ENCODE assay signal across 8 cellular contexts in genomic region chr13:73708393-73708985, GRCh38.
DNase-seq lines count a peak whose midpoint lies in the region; ATAC-seq, FAIRE-seq and TF ChIP-seq lines count a peak whose summit lies in the region.

No MANE protein-coding gene starts in this region.

- H3K9me3 ChIP-seq in lung (ENCODE audit: control insufficient read depth in 2 of 2, insufficient read depth in 1 of 2, low read length in 1 of 2) = no peaks in the 10 kb centered on the region

- peak; percentile 92 for FAIRE-seq in TTC549 (lab: Jason Lieb, UNC)

- DNase-seq in NCI-H146 treated with DMSO at 0.1 percent for 48 hours (lab: John Stamatoyannopoulos, UW; ENCODE audit: unreplicated experiment) = peak; percentile 79
- DNase-seq in dedifferentiated amniotic fluid mesenchymal stem cell (ENCODE audit: extremely low spot score) = peak; percentile 68
- DNase-seq in lung (ENCODE audit: low spot score) = peak; percentile 55
- DNase-seq in stimulated activated naive CD8-positive, alpha-beta T cell treated with anti-CD3 and anti-CD28 coated beads, Interleukin-15, Interleukin-2, amounts not matched to agents 100 U/mL and 50 U/mL, for 24 hours = peak; percentile 34

- H3K27me3 ChIP-seq in lung (ENCODE audit: control insufficient read depth, insufficient read depth) = no peaks in the 10 kb centered on the region

- peak; percentile 90 for ATAC-seq in GM18520 (IDR thresholded peaks at IDR 0.05; ENCODE audit: unreplicated experiment)
- peak; percentile 94 for ATAC-seq in HG02973 (IDR thresholded peaks at IDR 0.05; ENCODE audit: unreplicated experiment)
- peak; percentile 85 for ATAC-seq in lung (ENCODE audit: insufficient read depth, low FRiP score)
- ATAC-seq in stimulated activated naive CD8-positive, alpha-beta T cell treated with anti-CD3 and anti-CD28 coated beads, Interleukin-15, Interleukin-2, amounts not matched to agents 100 U/mL and 50 U/mL, for 24 hours = peak; percentile 72

- TF ChIP-seq CTCF in C4-2B (conservative IDR thresholded peaks at IDR 0.05) (peak; percentile 54), lung (IDR thresholded peaks at IDR 0.05; ENCODE audit: control extremely low read depth, extremely low read depth) (peak; percentile 43)

- H3K27ac ChIP-seq in C4-2B (no peak overlapping the region), lung (ENCODE audit: low read depth in 1 of 2, low read length in 1 of 2) (no peak overlapping the region)

- no peaks in the 10 kb centered on the region for H3K4me1 ChIP-seq in lung (ENCODE audit: control insufficient read depth in 2 of 2, insufficient read depth in 2 of 2, low read length in 2 of 2)

- 24 to 25% methylated on average over 1 of the region's 1 CpG for WGBS in lung, 2 donors

- H3K4me3 ChIP-seq in lung = no peak overlapping the region

- H3K36me3 ChIP-seq in lung (ENCODE audit: control insufficient read depth in 2 of 2, insufficient read depth in 2 of 2, low read length in 2 of 2) = peaks cover 0 to 7% of the 10 kb centered on the region in 2 donors
